1 cellular context compared by ENCODE assay signal in the genomic region with DNA sequence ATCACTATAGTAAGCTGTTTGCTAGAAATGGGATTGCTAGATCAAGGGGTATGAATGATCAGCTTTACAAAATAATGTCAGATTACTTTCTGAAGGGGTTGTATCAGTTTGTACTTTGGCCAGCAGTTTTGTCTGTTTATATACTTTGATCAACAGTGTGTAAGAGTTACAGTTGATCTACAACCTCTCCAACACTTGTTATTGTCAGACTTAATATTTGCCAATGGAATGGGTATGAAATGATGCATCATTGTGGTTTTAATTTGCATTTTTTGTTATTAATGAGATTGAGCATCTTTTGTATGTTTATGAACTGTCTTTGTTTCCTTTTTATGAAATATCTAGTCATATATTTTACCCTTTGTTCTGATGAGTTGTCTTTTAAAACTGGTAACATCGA.
A peak's percentile ranks its signal among the peaks of the same experiment; 100 is the strongest.
TF ChIP-seq lines count a peak whose summit lies in the region.

No MANE protein-coding gene starts in this region.

TF ChIP-seq in K562, 482 proteins besides CTCF, POLR2A, EP300 and RAD21:
- TF ChIP-seq RBM25 (IDR thresholded peaks at IDR 0.05; ENCODE audit: low read depth, low read length, severe bottlenecking) (peak; percentile 49), FOXJ2 (tag; IDR thresholded peaks at IDR 0.05) (0 out of 2 replicates have a peak, but pooled peaks have one; percentile 16), DDX20 (tag; IDR thresholded peaks at IDR 0.05; ENCODE audit: low read depth) (no peak), TSC22D4 (tag; IDR thresholded peaks at IDR 0.05) (no peak), ZFP36 (IDR thresholded peaks at IDR 0.05; ENCODE audit: low read depth, low read length, partially characterized antibody) (peak; percentile 54), GABPA (tag; conservative IDR thresholded peaks at IDR 0.05; ENCODE audit: low read depth) (no peak), CBX1 (IDR thresholded peaks at IDR 0.05; ENCODE audit: low read depth) (no peak), ZNF12 (CRISPR knock-in tag; IDR thresholded peaks at IDR 0.05) (no peak), PCBP2 (IDR thresholded peaks at IDR 0.05; ENCODE audit: low read depth, low read length, poor library complexity, severe bottlenecking) (no peak)
- TF ChIP-seq, protein P1, sequence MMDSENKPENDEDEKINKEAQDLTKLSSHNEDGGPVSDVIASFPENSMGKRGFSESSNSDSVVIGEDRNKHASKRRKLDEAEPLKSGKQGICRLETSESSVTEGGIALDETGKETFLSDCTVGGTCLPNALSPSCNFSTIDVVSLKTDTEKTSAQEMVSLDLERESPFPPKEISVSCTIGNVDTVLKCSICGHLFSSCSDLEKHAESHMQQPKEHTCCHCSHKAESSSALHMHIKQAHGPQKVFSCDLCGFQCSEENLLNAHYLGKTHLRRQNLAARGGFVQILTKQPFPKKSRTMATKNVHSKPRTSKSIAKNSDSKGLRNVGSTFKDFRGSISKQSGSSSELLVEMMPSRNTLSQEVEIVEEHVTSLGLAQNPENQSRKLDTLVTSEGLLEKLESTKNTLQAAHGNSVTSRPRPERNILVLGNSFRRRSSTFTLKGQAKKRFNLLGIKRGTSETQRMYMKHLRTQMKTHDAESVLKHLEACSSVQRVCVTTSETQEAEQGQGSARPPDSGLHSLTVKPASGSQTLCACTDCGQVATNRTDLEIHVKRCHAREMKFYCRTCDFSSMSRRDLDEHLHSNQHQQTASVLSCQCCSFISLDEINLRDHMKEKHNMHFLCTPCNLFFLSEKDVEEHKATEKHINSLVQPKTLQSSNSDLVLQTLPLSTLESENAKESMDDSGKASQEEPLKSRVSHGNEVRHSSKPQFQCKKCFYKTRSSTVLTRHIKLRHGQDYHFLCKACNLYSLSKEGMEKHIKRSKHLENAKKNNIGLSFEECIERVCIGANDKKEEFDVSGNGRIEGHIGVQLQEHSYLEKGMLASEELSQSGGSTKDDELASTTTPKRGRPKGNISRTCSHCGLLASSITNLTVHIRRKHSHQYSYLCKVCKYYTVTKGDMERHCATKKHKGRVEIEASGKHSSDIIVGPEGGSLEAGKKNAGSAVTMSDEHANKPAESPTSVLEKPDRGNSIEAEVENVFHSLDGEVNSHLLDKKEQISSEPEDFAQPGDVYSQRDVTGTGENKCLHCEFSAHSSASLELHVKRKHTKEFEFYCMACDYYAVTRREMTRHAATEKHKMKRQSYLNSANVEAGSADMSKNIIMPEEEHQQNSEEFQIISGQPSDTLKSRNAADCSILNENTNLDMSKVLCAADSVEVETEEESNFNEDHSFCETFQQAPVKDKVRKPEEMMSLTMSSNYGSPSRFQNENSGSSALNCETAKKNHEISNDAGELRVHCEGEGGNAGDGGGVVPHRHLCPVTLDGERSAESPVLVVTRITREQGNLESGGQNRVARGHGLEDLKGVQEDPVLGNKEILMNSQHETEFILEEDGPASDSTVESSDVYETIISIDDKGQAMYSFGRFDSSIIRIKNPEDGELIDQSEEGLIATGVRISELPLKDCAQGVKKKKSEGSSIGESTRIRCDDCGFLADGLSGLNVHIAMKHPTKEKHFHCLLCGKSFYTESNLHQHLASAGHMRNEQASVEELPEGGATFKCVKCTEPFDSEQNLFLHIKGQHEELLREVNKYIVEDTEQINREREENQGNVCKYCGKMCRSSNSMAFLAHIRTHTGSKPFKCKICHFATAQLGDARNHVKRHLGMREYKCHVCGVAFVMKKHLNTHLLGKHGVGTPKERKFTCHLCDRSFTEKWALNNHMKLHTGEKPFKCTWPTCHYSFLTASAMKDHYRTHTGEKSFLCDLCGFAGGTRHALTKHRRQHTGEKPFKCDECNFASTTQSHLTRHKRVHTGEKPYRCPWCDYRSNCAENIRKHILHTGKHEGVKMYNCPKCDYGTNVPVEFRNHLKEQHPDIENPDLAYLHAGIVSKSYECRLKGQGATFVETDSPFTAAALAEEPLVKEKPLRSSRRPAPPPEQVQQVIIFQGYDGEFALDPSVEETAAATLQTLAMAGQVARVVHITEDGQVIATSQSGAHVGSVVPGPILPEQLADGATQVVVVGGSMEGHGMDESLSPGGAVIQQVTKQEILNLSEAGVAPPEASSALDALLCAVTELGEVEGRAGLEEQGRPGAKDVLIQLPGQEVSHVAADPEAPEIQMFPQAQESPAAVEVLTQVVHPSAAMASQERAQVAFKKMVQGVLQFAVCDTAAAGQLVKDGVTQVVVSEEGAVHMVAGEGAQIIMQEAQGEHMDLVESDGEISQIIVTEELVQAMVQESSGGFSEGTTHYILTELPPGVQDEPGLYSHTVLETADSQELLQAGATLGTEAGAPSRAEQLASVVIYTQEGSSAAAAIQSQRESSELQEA (IDR thresholded peaks at IDR 0.05; ENCODE audit: low read depth) = 0 out of 2 replicates have a peak, but pooled peaks have one; percentile 35
- TF ChIP-seq, protein P2, sequence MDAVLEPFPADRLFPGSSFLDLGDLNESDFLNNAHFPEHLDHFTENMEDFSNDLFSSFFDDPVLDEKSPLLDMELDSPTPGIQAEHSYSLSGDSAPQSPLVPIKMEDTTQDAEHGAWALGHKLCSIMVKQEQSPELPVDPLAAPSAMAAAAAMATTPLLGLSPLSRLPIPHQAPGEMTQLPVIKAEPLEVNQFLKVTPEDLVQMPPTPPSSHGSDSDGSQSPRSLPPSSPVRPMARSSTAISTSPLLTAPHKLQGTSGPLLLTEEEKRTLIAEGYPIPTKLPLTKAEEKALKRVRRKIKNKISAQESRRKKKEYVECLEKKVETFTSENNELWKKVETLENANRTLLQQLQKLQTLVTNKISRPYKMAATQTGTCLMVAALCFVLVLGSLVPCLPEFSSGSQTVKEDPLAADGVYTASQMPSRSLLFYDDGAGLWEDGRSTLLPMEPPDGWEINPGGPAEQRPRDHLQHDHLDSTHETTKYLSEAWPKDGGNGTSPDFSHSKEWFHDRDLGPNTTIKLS (IDR thresholded peaks at IDR 0.05; ENCODE audit: borderline replicate concordance, low read depth) = no peak
